ENCODE assay signal across 11 cellular contexts in genomic region chr9:89137548-89138462, GRCh38. TPM values are rescaled to one million over a fixed set of nuclear protein-coding genes. Genes with fewer than 3 reads are reported as not detected.
DNase-seq lines count a peak whose midpoint lies in the region; ATAC-seq and TF ChIP-seq lines count a peak whose summit lies in the region.
"Had no signal": no experiment of that assay in that cellular context is flagged by ENCODE, and none has a peak within 500 bp of the region (broad histone marks: within the 10 kb centered on the region; RNA-seq: fewer than 3 reads in every experiment).

No MANE protein-coding gene starts in this region.

- H3K4me1 Mint-ChIP-seq in glutamatergic neuron (ENCODE audit: low read depth, unreplicated experiment), result no peaks in the 10 kb centered on the region
- H3K4me1 Mint-ChIP-seq: neural progenitor cell had no signal

- no peaks in the 10 kb centered on the region for H3K4me1 ChIP-seq in DND-41 (ENCODE audit: insufficient read depth, low read length)
- peaks cover 12% of the 10 kb centered on the region for H3K4me1 ChIP-seq in rectal smooth muscle tissue (ENCODE audit: control insufficient read depth, insufficient read depth, low read length)
- H3K4me1 ChIP-seq: neural progenitor cell had no signal

- H3K4me2 ChIP-seq in DND-41 (ENCODE audit: insufficient read depth, low read length), result no peak overlapping the region
- H3K4me2 ChIP-seq: neural progenitor cell had no signal

- ATAC-seq in DND-41 (ENCODE audit: insufficient read depth, low read depth), result no peak
- no peak for ATAC-seq in GM18873 (IDR thresholded peaks at IDR 0.05; ENCODE audit: low FRiP score, unreplicated experiment)

- H3K4me3 Mint-ChIP-seq in glutamatergic neuron (ENCODE audit: unreplicated experiment), result no peak overlapping the region
- H3K4me3 Mint-ChIP-seq: neural progenitor cell had no signal

- H3K4me3 ChIP-seq in DND-41 (ENCODE audit: low read depth in 1 of 2, low read length in 2 of 2), result no peak overlapping the region
- H3K4me3 ChIP-seq in rectal smooth muscle tissue (ENCODE audit: low read length), result no peak overlapping the region
- H3K4me3 ChIP-seq: neural progenitor cell had no signal

- no peaks in the 10 kb centered on the region for H3K36me3 ChIP-seq in DND-41 (ENCODE audit: insufficient read depth, low read length)
- no peaks in the 10 kb centered on the region for H3K36me3 ChIP-seq in rectal smooth muscle tissue (ENCODE audit: control insufficient read depth, insufficient read depth, low read length)
- H3K36me3 ChIP-seq: neural progenitor cell had no signal

- H3K27me3 ChIP-seq in DND-41 (ENCODE audit: insufficient read depth, low read length, poor library complexity), result no peaks in the 10 kb centered on the region
- no peaks in the 10 kb centered on the region for H3K27me3 ChIP-seq in rectal smooth muscle tissue (ENCODE audit: control insufficient read depth, insufficient read depth, low read length)
- H3K27me3 ChIP-seq: neural progenitor cell had no signal

- H3K79me2 ChIP-seq in DND-41 (ENCODE audit: insufficient read depth, low read length), result no peaks in the 10 kb centered on the region

- H3K9me3 ChIP-seq in DND-41 (ENCODE audit: insufficient read depth, low read length, severe bottlenecking), result peaks cover 26% of the 10 kb centered on the region

- DNase-seq in DND-41 (peak; percentile 4), RKO (ENCODE audit: low spot score) (peak; percentile 62), fibroblast of the conjunctiva (ENCODE audit: low read depth) (peak; percentile 70), glutamatergic neuron (no peak), NCI-H1694 treated with DMSO at 0.1 percent for 48 hours (lab: John Stamatoyannopoulos, UW) (no peak), NCI-H2171 (lab: John Stamatoyannopoulos, UW) (no peak)
- DNase-seq: activated effector memory CD4-positive, alpha-beta T cell treated with Interleukin-2 at 50 U/mL for 16 hours; MM.1S had no signal

- H3K27ac Mint-ChIP-seq in glutamatergic neuron (ENCODE audit: unreplicated experiment), result no peak overlapping the region
- H3K27ac Mint-ChIP-seq: neural progenitor cell had no signal

- no peaks in the 10 kb centered on the region for H3K9me3 Mint-ChIP-seq in glutamatergic neuron (ENCODE audit: unreplicated experiment)

- H3K36me3 Mint-ChIP-seq in glutamatergic neuron (ENCODE audit: unreplicated experiment), result no peaks in the 10 kb centered on the region

- TF ChIP-seq CTCF in DND-41 (IDR thresholded peaks at IDR 0.05; ENCODE audit: borderline replicate concordance, extremely low read depth, low read length, poor library complexity, severe bottlenecking) (no peak), glutamatergic neuron (IDR thresholded peaks at IDR 0.05; ENCODE audit: partially characterized antibody, unreplicated experiment) (no peak)

- H3K27ac ChIP-seq in DND-41 (ENCODE audit: low read length) (no peak overlapping the region), rectal smooth muscle tissue (ENCODE audit: low read depth, low read length) (peak overlapping the region; percentile 77)
- H3K27ac ChIP-seq: neural progenitor cell had no signal

- no peaks in the 10 kb centered on the region for H3K27me3 Mint-ChIP-seq in glutamatergic neuron (ENCODE audit: unreplicated experiment)

- no peaks in the 10 kb centered on the region for H4K20me1 ChIP-seq in DND-41 (ENCODE audit: insufficient read depth, low read length)

- no peak overlapping the region for H3K9ac ChIP-seq in DND-41 (ENCODE audit: low read depth, low read length)
- no peak overlapping the region for H3K9ac ChIP-seq in rectal smooth muscle tissue (ENCODE audit: low read length)
- H3K9ac ChIP-seq: neural progenitor cell had no signal

- no peak overlapping the region for H2AFZ ChIP-seq in DND-41 (ENCODE audit: low read depth, low read length)
- H2AFZ ChIP-seq: neural progenitor cell had no signal

RNA-seq across cellular contexts. Expression of gene SHC3, which starts 40.8 kb away (rescaled TPM):
- 0.83 TPM for total RNA-seq in glutamatergic neuron (ENCODE audit: unreplicated experiment)

Comparison
In these comparisons a context has a peak if more than half of its experiments do, and no peak if none do; other contexts are left out.
1. DNase-seq: peak in DND-41 (single experiment), RKO (single experiment) and fibroblast of the conjunctiva (single experiment); none in glutamatergic neuron (single experiment), NCI-H1694 treated with DMSO at 0.1 percent for 48 hours (single experiment) and NCI-H2171 (single experiment).